Comparison of ENCODE assay signal across 19 cellular contexts in genomic region chr9:126790561-126790960, GRCh38. TPM values are rescaled to one million over a fixed set of nuclear protein-coding genes. Genes with fewer than 3 reads are reported as not detected.
DNase-seq lines count a peak whose midpoint lies in the region; ATAC-seq and TF ChIP-seq lines count a peak whose summit lies in the region.
"Had no signal": no experiment of that assay in that cellular context is flagged by ENCODE, and none has a peak within 500 bp of the region (broad histone marks: within the 10 kb centered on the region; RNA-seq: fewer than 3 reads in every experiment).

No MANE protein-coding gene starts in this region.

- TF ChIP-seq CTCF in RWPE2 (IDR thresholded peaks at IDR 0.05; ENCODE audit: poor library complexity, severe bottlenecking) (no peak), right lobe of liver (IDR thresholded peaks at IDR 0.05) (no peak), gastrocnemius medialis (IDR thresholded peaks at IDR 0.05 in 4 of 5, conservative IDR thresholded peaks at IDR 0.05 in 1 of 5) (no peak), thyroid gland (IDR thresholded peaks at IDR 0.05) (no peak)

- 27% methylated on average over 1 of the region's 4 CpGs for WGBS in right lobe of liver (ENCODE audit: insufficient coverage, low coverage, low lambda C conversion rate, missing lambda C conversion rate)
- 90% methylated on average over 4 of the region's 4 CpGs for WGBS in thyroid gland, 2 donors

- H3K4me1 ChIP-seq in RWPE2 (ENCODE audit: insufficient read depth, poor library complexity, severe bottlenecking): peaks cover 36% of the 10 kb centered on the region
- H3K4me1 ChIP-seq in right lobe of liver: peaks cover 0 to 25% (median 6%) of the 10 kb centered on the region in 4 donors
- peaks cover 27 to 48% of the 10 kb centered on the region in 2 donors for H3K4me1 ChIP-seq in gastrocnemius medialis
- no peaks in the 10 kb centered on the region for H3K4me1 ChIP-seq in thyroid gland
- H3K4me1 ChIP-seq: BE2C had no signal

- intact Hi-C loops in Right ventricle myocardium inferior (cut with DNase I) (no loop called here), left cardiac atrium (cut with DNase I) (no loop called here), right lobe of liver (cut with DNase I) (no loop called here), gastrocnemius medialis (cut with DNase I; ENCODE audit: low total_unique reads) (no loop called here), thyroid gland (cut with DNase I) (no loop called here)

- DNase-seq in Right ventricle myocardium inferior (ENCODE audit: missing footprints) (no peak), left cardiac atrium (no peak), RWPE2 (ENCODE audit: low spot score) (no peak), right lobe of liver (peak in 2 of 3 donors; percentile 63 to 76), gastrocnemius medialis (peak; percentile 40 to 55), DMS153 (lab: John Stamatoyannopoulos, UW) (no peak), thyroid gland (no peak), hippocampal formation (lab: John Stamatoyannopoulos, UW) (no peak)
- DNase-seq: 8988T; BE2C; Caco-2; CD4-positive, alpha-beta T cell; GDM1; NCI-H1417 treated with DMSO at 0.1 percent for 48 hours; NCI-H187 treated with DMSO at 0.1 percent for 48 hours; NCI-H226; NCI-H524 treated with DMSO at 0.1 percent for 48 hours had no signal

- H3K4me3 ChIP-seq in RWPE2 (ENCODE audit: severe bottlenecking) (no peak overlapping the region), right lobe of liver (no peak overlapping the region), gastrocnemius medialis (no peak overlapping the region), thyroid gland (replicated peaks in 1 of 3) (no peak overlapping the region)
- H3K4me3 ChIP-seq: GM23338 had no signal

- H3K27ac ChIP-seq in RWPE2 (ENCODE audit: poor library complexity, severe bottlenecking) (peak overlapping the region; percentile 88), right lobe of liver (peak overlapping the region in 1 of 3 donors; percentile 60), gastrocnemius medialis (peak overlapping the region; percentile 88 to 96 (median 93)), thyroid gland (no peak overlapping the region)

- TF ChIP-seq POLR2A in right lobe of liver (IDR thresholded peaks at IDR 0.05) (no peak), gastrocnemius medialis (IDR thresholded peaks at IDR 0.05) (no peak), thyroid gland (IDR thresholded peaks at IDR 0.05) (no peak)

- peak; percentile 35 for ATAC-seq in Right ventricle myocardium inferior
- no peak for ATAC-seq in left cardiac atrium
- no peak for ATAC-seq in RWPE2 (ENCODE audit: low read depth)
- peak; percentile 76 to 91 (median 86) for ATAC-seq in right lobe of liver
- ATAC-seq in gastrocnemius medialis: peak; percentile 11 to 20
- ATAC-seq: GM23338, HCT116 had no signal

- H3K27me3 ChIP-seq in RWPE2 (ENCODE audit: insufficient read depth, poor library complexity, severe bottlenecking) (no peaks in the 10 kb centered on the region), right lobe of liver (no peaks in the 10 kb centered on the region), gastrocnemius medialis (no peaks in the 10 kb centered on the region), thyroid gland (no peaks in the 10 kb centered on the region)

- H3K9me3 ChIP-seq in RWPE2 (ENCODE audit: severe bottlenecking) (no peaks in the 10 kb centered on the region), right lobe of liver (no peaks in the 10 kb centered on the region), gastrocnemius medialis (no peaks in the 10 kb centered on the region), thyroid gland (no peaks in the 10 kb centered on the region)
- H3K9me3 ChIP-seq: BE2C, Caco-2 had no signal

- in situ Hi-C loops in gastrocnemius medialis (cut with MboI; ENCODE audit: low sequenced_read_pairs in 4 of 4): no loop called here

- no peaks in the 10 kb centered on the region for H3K36me3 ChIP-seq in RWPE2 (ENCODE audit: low read depth)
- no peaks in the 10 kb centered on the region for H3K36me3 ChIP-seq in right lobe of liver
- H3K36me3 ChIP-seq in gastrocnemius medialis: no peaks in the 10 kb centered on the region
- no peaks in the 10 kb centered on the region for H3K36me3 ChIP-seq in thyroid gland
- H3K36me3 ChIP-seq: BE2C had no signal

RNA-seq across cellular contexts. Expression of gene ZBTB43, which starts 14.3 kb away (rescaled TPM):
- total RNA-seq in Right ventricle myocardium inferior (35.1 TPM), left cardiac atrium (10 to 100 TPM; 17.5 to 34.0 TPM), right lobe of liver (10 to 100 TPM in 3 of 6 experiments, 1 to 10 TPM in 3; 4.8 to 14.5 (median 9.9) TPM), gastrocnemius medialis (10 to 100 TPM; 44.9 to 65.2 (median 60.0) TPM), thyroid gland (10 to 100 TPM; 12.1 to 25.1 (median 13.5) TPM)

Comparison
In these comparisons a context has a peak if more than half of its experiments do, and no peak if none do; other contexts are left out.
1. ATAC-seq: peak in Right ventricle myocardium inferior (single experiment), right lobe of liver (4 of 4) and gastrocnemius medialis (2 of 2); none in left cardiac atrium (0 of 2) and RWPE2 (single experiment).
2. DNase-seq: peak in right lobe of liver (2 of 3) and gastrocnemius medialis (2 of 2); none in Right ventricle myocardium inferior (single experiment), left cardiac atrium (single experiment), RWPE2 (single experiment), DMS153 (single experiment), thyroid gland (0 of 2) and hippocampal formation (0 of 2).
3. H3K27ac ChIP-seq: peak in RWPE2 (single experiment) and gastrocnemius medialis (4 of 4); none in thyroid gland (0 of 3).